ENCODE assay signal across 15 cellular contexts in the genomic region with DNA sequence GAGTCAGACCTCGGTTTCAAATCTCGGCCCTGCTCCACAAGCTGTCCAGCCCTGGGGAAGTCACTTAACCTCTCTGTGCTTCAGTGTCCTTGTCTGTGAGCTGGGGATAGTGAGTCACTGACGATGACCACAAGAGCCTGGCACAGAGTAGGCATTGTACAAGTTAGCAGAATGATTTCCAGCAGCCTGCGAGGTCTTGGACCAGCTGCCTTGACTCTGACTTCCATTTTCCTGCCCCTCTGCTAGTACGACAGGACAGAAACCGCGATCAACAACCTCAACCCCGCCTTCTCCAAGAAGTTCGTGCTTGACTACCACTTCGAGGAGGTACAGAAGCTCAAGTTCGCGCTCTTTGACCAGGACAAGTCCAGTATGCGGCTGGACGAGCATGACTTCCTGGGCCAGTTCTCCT. TPM values are rescaled to one million over a fixed set of nuclear protein-coding genes. Genes with fewer than 3 reads are reported as not detected.
DNase-seq lines count a peak whose midpoint lies in the region; ATAC-seq lines count a peak whose summit lies in the region.
"Had no signal": no experiment of that assay in that cellular context is flagged by ENCODE, and none has a peak within 500 bp of the region (broad histone marks: within the 10 kb centered on the region; RNA-seq: fewer than 3 reads in every experiment).

No MANE protein-coding gene starts in this region.

- peaks cover 0 to 16% of the 10 kb centered on the region in 2 donors for H3K36me3 ChIP-seq in stomach smooth muscle (ENCODE audit: control insufficient read depth in 2 of 2, insufficient read depth in 2 of 2, low read length in 2 of 2)

- peak overlapping the region; percentile 18 for H3K27ac ChIP-seq in stomach smooth muscle (ENCODE audit: low read length)
- H3K27ac ChIP-seq: 22Rv1 had no signal

- no peak for ATAC-seq in GM19455 (IDR thresholded peaks at IDR 0.05; ENCODE audit: unreplicated experiment)
- ATAC-seq: WTC11 had no signal

- no peaks in the 10 kb centered on the region for H3K27me3 ChIP-seq in stomach smooth muscle (ENCODE audit: control insufficient read depth in 1 of 2, insufficient read depth in 2 of 2, low read length in 2 of 2)

- no peaks in the 10 kb centered on the region for H3K9me3 ChIP-seq in stomach smooth muscle (ENCODE audit: control insufficient read depth in 2 of 2, low read length in 2 of 2)

- no peaks in the 10 kb centered on the region for H3K4me1 ChIP-seq in stomach smooth muscle (ENCODE audit: control insufficient read depth, insufficient read depth, low read length)

- peak; percentile 31 for DNase-seq in DMS53 (lab: John Stamatoyannopoulos, UW)
- no peak for DNase-seq in DMS53 treated with DMSO at 0.1 percent for 48 hours (lab: John Stamatoyannopoulos, UW; ENCODE audit: unreplicated experiment)
- DNase-seq in SK-MEL-5 (ENCODE audit: low read depth, low spot score) = peak; percentile 7
- peak; percentile 52 for DNase-seq in foreskin melanocyte
- no peak for DNase-seq in NCI-H1417 treated with DMSO at 0.1 percent for 48 hours (lab: John Stamatoyannopoulos, UW)
- no peak for DNase-seq in NCI-H2081 (lab: John Stamatoyannopoulos, UW)
- DNase-seq: DMS79, glutamatergic neuron, mesendoderm, NCI-H2227 treated with DMSO at 0.1 percent for 48 hours, SHP77 had no signal

- H3K9ac ChIP-seq in stomach smooth muscle (ENCODE audit: low read length in 2 of 2) = no peak overlapping the region

- in situ Hi-C loops in SK-MEL-5 (cut with HindIII; ENCODE audit: low pct_unique_long_range_greater_than_20kb, low sequenced_read_pairs) = no loop called here

- H3K4me3 ChIP-seq in stomach smooth muscle (ENCODE audit: low read length in 2 of 2) = no peak overlapping the region

RNA-seq across cellular contexts. Expression of a gene that starts 20.7 kb away (rescaled TPM):
- total RNA-seq in SK-MEL-5 (2014; rRNA removed; shearing (Covaris generic)) = 22.0 and 26.9 TPM in 2 replicates
- polyA plus RNA-seq in SK-MEL-5 (2015; cell fraction: cytosol; rRNA removed) = 47.3 and 47.7 TPM in 2 replicates
- polyA plus RNA-seq in SK-MEL-5 (2015; cell fraction: nucleus; rRNA removed) = 16.1 and 18.8 TPM in 2 replicates

Comparison
In these comparisons a context has a peak if more than half of its experiments do, and no peak if none do; other contexts are left out.
1. DNase-seq: peak in DMS53 (single experiment), SK-MEL-5 (single experiment) and foreskin melanocyte (single experiment); none in DMS53 treated with DMSO at 0.1 percent for 48 hours (single experiment), NCI-H1417 treated with DMSO at 0.1 percent for 48 hours (single experiment) and NCI-H2081 (0 of 2).